In the genomic region with DNA sequence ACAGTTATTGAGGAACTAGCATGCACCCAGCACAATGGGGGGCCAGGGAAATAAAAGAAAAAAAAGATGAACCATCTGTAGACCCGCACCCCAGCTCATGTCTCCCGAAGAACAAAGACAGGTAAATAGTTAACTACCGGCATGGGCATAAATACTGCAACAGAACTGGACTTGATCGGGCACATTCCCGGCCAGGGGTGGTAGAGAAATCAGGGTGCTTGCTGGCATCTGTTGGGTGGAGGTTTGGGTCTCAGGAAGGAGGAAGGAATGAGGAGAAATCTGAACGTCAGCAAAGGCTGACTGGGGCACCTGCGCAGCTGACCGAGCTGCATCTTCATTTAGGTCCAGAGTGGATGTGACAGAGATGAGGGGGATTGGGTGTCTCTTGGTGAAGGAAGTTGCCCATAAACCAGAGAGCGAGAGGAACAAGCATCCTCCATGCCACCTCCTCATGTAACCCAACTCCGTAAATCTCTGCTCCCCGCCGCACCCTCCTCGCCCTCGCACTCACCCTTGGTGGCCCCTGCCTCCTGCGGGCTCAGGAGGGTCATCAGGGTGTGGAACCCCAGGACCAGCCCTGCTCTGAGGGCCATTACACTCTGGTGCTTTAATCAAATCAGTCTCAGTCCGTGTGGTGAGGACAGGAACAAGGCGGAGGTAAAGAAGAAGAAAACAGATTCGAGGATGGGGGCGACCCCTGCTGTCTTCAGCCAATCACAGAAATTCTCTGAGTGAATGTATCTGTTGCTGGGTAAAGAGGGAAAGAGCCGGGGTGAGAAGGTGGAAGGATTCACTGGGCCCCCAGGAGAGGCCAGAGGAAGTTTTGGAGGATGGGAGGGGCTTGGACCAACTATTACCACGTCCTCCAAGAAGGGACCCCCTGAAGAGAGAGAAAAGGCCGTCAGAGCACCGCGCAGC, we compare ENCODE assay signal across 1 cellular context.
TF ChIP-seq lines count a peak whose summit lies in the region.

HLA-DOA (minus strand) TSS at position 648 of the 918 bp plus-strand sequence.

TF ChIP-seq in HepG2, 621 proteins besides CTCF, POLR2A, EP300 and RAD21:
- TF ChIP-seq, protein P1, sequence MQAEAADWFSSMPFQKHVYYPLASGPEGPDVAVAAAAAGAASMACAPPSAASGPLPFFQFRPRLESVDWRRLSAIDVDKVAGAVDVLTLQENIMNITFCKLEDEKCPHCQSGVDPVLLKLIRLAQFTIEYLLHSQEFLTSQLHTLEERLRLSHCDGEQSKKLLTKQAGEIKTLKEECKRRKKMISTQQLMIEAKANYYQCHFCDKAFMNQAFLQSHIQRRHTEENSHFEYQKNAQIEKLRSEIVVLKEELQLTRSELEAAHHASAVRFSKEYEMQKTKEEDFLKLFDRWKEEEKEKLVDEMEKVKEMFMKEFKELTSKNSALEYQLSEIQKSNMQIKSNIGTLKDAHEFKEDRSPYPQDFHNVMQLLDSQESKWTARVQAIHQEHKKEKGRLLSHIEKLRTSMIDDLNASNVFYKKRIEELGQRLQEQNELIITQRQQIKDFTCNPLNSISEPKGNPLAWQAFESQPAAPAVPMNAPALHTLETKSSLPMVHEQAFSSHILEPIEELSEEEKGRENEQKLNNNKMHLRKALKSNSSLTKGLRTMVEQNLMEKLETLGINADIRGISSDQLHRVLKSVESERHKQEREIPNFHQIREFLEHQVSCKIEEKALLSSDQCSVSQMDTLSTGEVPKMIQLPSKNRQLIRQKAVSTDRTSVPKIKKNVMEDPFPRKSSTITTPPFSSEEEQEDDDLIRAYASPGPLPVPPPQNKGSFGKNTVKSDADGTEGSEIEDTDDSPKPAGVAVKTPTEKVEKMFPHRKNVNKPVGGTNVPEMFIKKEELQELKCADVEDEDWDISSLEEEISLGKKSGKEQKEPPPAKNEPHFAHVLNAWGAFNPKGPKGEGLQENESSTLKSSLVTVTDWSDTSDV (CRISPR knock-in tag; IDR thresholded peaks at IDR 0.05), result no peak
- TF ChIP-seq ZNF383 (CRISPR knock-in tag; IDR thresholded peaks at IDR 0.05; ENCODE audit: borderline replicate concordance) (no peak), ZNF121 (CRISPR knock-in tag; IDR thresholded peaks at IDR 0.05) (no peak), ZNF30 (CRISPR knock-in tag; IDR thresholded peaks at IDR 0.05) (no peak), BRCA1 (CRISPR knock-in tag; IDR thresholded peaks at IDR 0.05) (no peak), ZNF790 (CRISPR knock-in tag; IDR thresholded peaks at IDR 0.05; ENCODE audit: borderline replicate concordance) (no peak), MYC (CRISPR knock-in tag; IDR thresholded peaks at IDR 0.05; ENCODE audit: borderline replicate concordance) (no peak), MTF2 (CRISPR knock-in tag; IDR thresholded peaks at IDR 0.05; ENCODE audit: borderline replicate concordance) (no peak), ZNF678 (CRISPR knock-in tag; IDR thresholded peaks at IDR 0.05) (no peak), RFXANK (CRISPR knock-in tag; IDR thresholded peaks at IDR 0.05) (peak; percentile 98), RFX5 (IDR thresholded peaks at IDR 0.05; ENCODE audit: low read depth, low read length) (peak; percentile 97), RFXAP (CRISPR knock-in tag; IDR thresholded peaks at IDR 0.05; ENCODE audit: borderline replicate concordance) (peak; percentile 97), SOX6 (IDR thresholded peaks at IDR 0.05) (no peak), SOX6 (CRISPR knock-in tag; IDR thresholded peaks at IDR 0.05) (no peak), SRSF1 (optimal IDR thresholded peaks at IDR 0.05; ENCODE audit: low read depth, low read length) (no peak), CCDC6 (CRISPR knock-in tag; IDR thresholded peaks at IDR 0.05) (no peak)
